In the genomic region with DNA sequence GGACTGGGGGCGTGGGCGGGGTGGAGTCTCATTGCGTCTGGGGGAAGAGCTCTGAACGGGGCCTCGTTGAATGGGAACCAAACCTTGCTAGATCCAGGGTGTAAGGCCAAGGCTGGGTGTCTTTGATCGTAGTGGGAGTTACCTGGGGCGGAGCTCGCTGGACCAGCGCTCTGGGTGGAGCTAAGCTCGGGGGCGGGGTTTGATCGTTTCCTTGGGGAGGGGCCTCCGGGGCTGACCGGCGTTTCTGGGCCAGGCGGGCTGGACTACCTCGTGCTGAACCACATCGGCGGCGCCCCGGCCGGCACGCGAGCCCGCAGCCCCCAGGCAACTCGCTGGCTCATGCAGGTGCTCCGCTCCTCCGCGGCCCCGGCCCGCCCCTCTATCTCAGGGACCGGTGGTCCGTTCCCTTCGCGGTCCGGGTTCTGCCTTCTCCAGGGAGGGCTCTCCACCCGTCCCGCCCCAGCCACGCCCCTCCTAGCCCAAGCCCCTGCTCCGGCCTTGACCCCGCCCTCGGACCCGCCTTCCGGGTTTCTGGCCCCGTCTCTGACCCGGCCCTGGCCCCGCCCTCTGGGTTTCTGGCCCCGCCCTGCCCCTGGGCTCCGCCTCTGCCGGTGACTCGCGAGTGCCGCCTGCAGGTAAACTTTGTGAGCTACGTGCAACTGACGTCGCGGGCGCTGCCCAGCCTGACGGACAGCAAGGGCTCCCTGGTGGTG, we compare ENCODE assay signal across 8 cellular contexts. TPM values are rescaled to one million over a fixed set of nuclear protein-coding genes. Genes with fewer than 3 reads are reported as not detected.
DNase-seq lines count a peak whose midpoint lies in the region; ATAC-seq and TF ChIP-seq lines count a peak whose summit lies in the region.

No MANE protein-coding gene starts in this region.

- TF ChIP-seq CTCF in dorsolateral prefrontal cortex (IDR thresholded peaks at IDR 0.05 in 54 of 56, conservative IDR thresholded peaks at IDR 0.05 in 2 of 56; ENCODE audit: low read depth in 1 of 56, partially characterized antibody in 56 of 56) (peak; percentile 23 to 82 (median 66)), lower leg skin (IDR thresholded peaks at IDR 0.05) (peak in 1 of 3 donors; percentile 42)

- ATAC-seq in GM19025 (IDR thresholded peaks at IDR 0.05; ENCODE audit: low read depth, unreplicated experiment) (peak; percentile 48), HG03280 (IDR thresholded peaks at IDR 0.05; ENCODE audit: unreplicated experiment) (peak; percentile 51)

- H3K4me3 ChIP-seq in dorsolateral prefrontal cortex (peak overlapping the region; percentile 45 to 74 (median 63)), lower leg skin (ENCODE audit: low read depth, poor library complexity, severe bottlenecking) (peak overlapping the region; percentile 13)

- WGBS in lower leg skin, 2 donors = 1 to 2% methylated on average over 20 to 58 of the region's 59 CpGs

- H3K27me3 ChIP-seq in dorsolateral prefrontal cortex = no peaks in the 10 kb centered on the region

- DNase-seq in AG08396 (ENCODE audit: low spot score) = peak; percentile 99
- DNase-seq in NCI-H524 (lab: John Stamatoyannopoulos, UW) = peak; percentile 87 to 92
- peak; percentile 98 to 99 for DNase-seq in activated CD4-positive, alpha-beta T cell treated with anti-CD3 and anti-CD28 coated beads, Interleukin-2, amount 50 U/mL, for 24 hours (ENCODE audit: low read depth in 1 of 2, low spot score in 1 of 2)
- DNase-seq in dorsolateral prefrontal cortex = peak; percentile 77 to 96 (median 90)
- peak; percentile 96 to 100 for DNase-seq in lower leg skin (ENCODE audit: low spot score in 2 of 2)
- peak; percentile 99 for DNase-seq in stimulated activated CD4-positive, alpha-beta T cell treated with anti-CD3 and anti-CD28 coated beads, Interleukin-4, amount 100 ng/mL, for 24 hours

- intact Hi-C loops in dorsolateral prefrontal cortex (cut with DNase I) (loop anchor here in 1 of 2 donors (5.0 kb wide), 1 partner anchor 35 kb away; a partner anchor contains a TSS), lower leg skin (cut with DNase I; ENCODE audit: low total_unique reads) (loop anchor here (10.0 kb wide), 1 partner anchor 642 kb away; no protein-coding TSS in a partner anchor)

- peak overlapping the region in 45 of 59 donors; percentile 30 to 84 (median 67) for H3K27ac ChIP-seq in dorsolateral prefrontal cortex

- no peak for TF ChIP-seq POLR2A in lower leg skin (IDR thresholded peaks at IDR 0.05)

RNA-seq across cellular contexts. Expression of a gene that starts 3.3 kb away (rescaled TPM):
- total RNA-seq in dorsolateral prefrontal cortex (100 to 1,000 TPM; 215 to 431 (median 280) TPM), lower leg skin (1,000 to 10,000 TPM; 1,101 to 1,427 (median 1,254) TPM)

RNA-seq across cellular contexts. Expression of a gene that starts 6.0 kb away (rescaled TPM):
- total RNA-seq in dorsolateral prefrontal cortex (10 to 100 TPM; 20.4 to 80.3 (median 55.4) TPM), lower leg skin (10 to 100 TPM; 20.1 to 38.1 (median 24.8) TPM)

RNA-seq across cellular contexts. Expression of a gene that starts 6.5 kb away (rescaled TPM):
- total RNA-seq in dorsolateral prefrontal cortex (10 to 100 TPM; 42.0 to 91.5 (median 69.5) TPM), lower leg skin (10 to 100 TPM; 43.6 to 65.5 (median 54.1) TPM)

RNA-seq across cellular contexts. Expression of a gene that starts 33.1 kb away (rescaled TPM):
- total RNA-seq in dorsolateral prefrontal cortex (100 to 1,000 TPM in 10 of 120 experiments, 10 to 100 TPM in 110; 64.2 to 132 (median 86.5) TPM), lower leg skin (10 to 100 TPM; 40.9 to 81.7 (median 61.2) TPM)

RNA-seq across cellular contexts. Expression of a gene that starts 33.6 kb away (rescaled TPM):
- total RNA-seq in dorsolateral prefrontal cortex = not detected
- not detected for total RNA-seq in lower leg skin

Comparison
In these comparisons a context has a peak if more than half of its experiments do, and no peak if none do; other contexts are left out.
1. Peak in every context shown above with its lines: DNase-seq, ATAC-seq, H3K4me3 ChIP-seq and H3K27ac ChIP-seq.